ENCODE assay signal across 18 cellular contexts in the genomic region with DNA sequence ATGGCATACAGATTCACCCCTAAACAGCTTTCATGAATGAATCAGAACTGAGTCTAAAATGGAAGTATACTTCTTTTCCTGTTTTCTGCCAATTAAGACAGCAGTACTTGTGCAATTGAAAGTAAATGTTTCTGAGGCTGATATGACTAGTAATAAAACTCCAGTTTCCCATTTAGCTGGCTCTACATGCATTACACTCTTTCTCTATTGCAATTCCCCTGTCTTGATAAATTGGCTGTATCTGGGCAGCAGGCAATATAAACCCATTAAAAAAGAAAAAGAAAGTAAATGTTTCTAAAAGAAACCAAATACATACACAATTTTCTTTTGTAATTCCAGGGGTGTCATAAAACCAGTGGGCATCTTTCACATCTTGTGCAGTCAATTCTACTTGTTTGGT. TPM values are rescaled to one million over a fixed set of nuclear protein-coding genes. Genes with fewer than 3 reads are reported as not detected.
A peak's percentile ranks its signal among the peaks of the same experiment; 100 is the strongest.
DNase-seq lines count a peak whose midpoint lies in the region; ATAC-seq, FAIRE-seq and TF ChIP-seq lines count a peak whose summit lies in the region.
"Had no signal": no experiment of that assay in that cellular context is flagged by ENCODE, and none has a peak within 500 bp of the region (broad histone marks: within the 10 kb centered on the region; RNA-seq: fewer than 3 reads in every experiment).

No MANE protein-coding gene starts in this region.

- H4K20me1 ChIP-seq in HepG2 (ENCODE audit: insufficient read depth, low read length), result peaks cover 6% of the 10 kb centered on the region; the same call in 1 of the 2 replicates

- TF ChIP-seq CTCF in activated CD8-positive, alpha-beta T cell treated with anti-CD3 and anti-CD28 coated beads for 36 hours (IDR thresholded peaks at IDR 0.05), result no peak
- TF ChIP-seq CTCF in HepG2 (CRISPR knock-in tag; IDR thresholded peaks at IDR 0.05), result no peak
- no peak for TF ChIP-seq CTCF in right lobe of liver (IDR thresholded peaks at IDR 0.05)
- TF ChIP-seq CTCF in mucosa of descending colon (IDR thresholded peaks at IDR 0.05), result no peak

- TF ChIP-seq POLR2A in HepG2 (IDR thresholded peaks at IDR 0.05; ENCODE audit: insufficient read depth in 1 of 2, low read depth in 2 of 2, low read length in 2 of 2) (no peak), right lobe of liver (IDR thresholded peaks at IDR 0.05) (no peak)

- no peak overlapping the region for H3K9ac ChIP-seq in HepG2 (ENCODE audit: insufficient read depth, low read depth, low read length)

- BruUV-seq in HepG2 (replicated peaks; lab: Mats Ljungman, UMichigan), result TSS peak; percentile 30

- H3K27me3 ChIP-seq in HepG2 (ENCODE audit: control insufficient read depth in 1 of 2, insufficient read depth in 2 of 2, low read length in 2 of 2), result no peaks in the 10 kb centered on the region; a peak in 1 of 5 replicates
- no peaks in the 10 kb centered on the region for H3K27me3 ChIP-seq in right lobe of liver
- H3K27me3 ChIP-seq: BE2C had no signal

- FAIRE-seq in HepG2 (lab: Jason Lieb, UNC), result no peak
- FAIRE-seq: A204.1, GM19239 had no signal

- intact Hi-C loops in activated CD8-positive, alpha-beta T cell treated with anti-CD3 and anti-CD28 coated beads for 36 hours (cut with micrococcal nuclease), result no loop called here
- intact Hi-C loops in HepG2 (cut with micrococcal nuclease; ENCODE audit: unreplicated experiment) (no loop called here), right lobe of liver (cut with DNase I) (no loop called here), mucosa of descending colon (cut with DNase I, micrococcal nuclease) (no loop called here)
- intact Hi-C loops in activated T-helper 1 cell treated with anti-CD3 and anti-CD28 coated beads, Interleukin-12 subunit alpha, Interleukin-12 subunit beta, Interleukin-2, Interleukin-4 antibody, amounts not matched to agents 30 ng/mL and 10 ng/mL and 1 ng/mL, durations not matched to agents 14 hours and 24 hours and 36 hours (cut with micrococcal nuclease), result no loop called here

- peak overlapping the region; percentile 37 for H3K27ac Mint-ChIP-seq in activated CD8-positive, alpha-beta T cell treated with anti-CD3 and anti-CD28 coated beads for 36 hours
- no peak overlapping the region for H3K27ac Mint-ChIP-seq in activated CD8-positive, alpha-beta T cell treated with anti-CD3 and anti-CD28 coated beads, Interleukin-2, amount 10 ng/mL, durations not matched to agents 7 days and 5 days
- no peak overlapping the region for H3K27ac Mint-ChIP-seq in activated T-helper 1 cell treated with anti-CD3 and anti-CD28 coated beads, Interleukin-12 subunit alpha, Interleukin-12 subunit beta, Interleukin-2, Interleukin-4 antibody, amounts not matched to agents 30 ng/mL and 10 ng/mL and 1 ng/mL, durations not matched to agents 14 hours and 24 hours and 36 hours
- peak overlapping the region; percentile 81 for H3K27ac Mint-ChIP-seq in stimulated activated naive CD8-positive, alpha-beta T cell treated with anti-CD3 and anti-CD28 coated beads, Interleukin-15, Interleukin-2, amounts not matched to agents 100 ng/mL and 50 ng/mL, for 24 hours
- H3K27ac Mint-ChIP-seq: H9 had no signal

- H3K79me2 ChIP-seq in HepG2 (ENCODE audit: insufficient read depth, low read length), result peaks cover 33% of the 10 kb centered on the region

- POLR2A ChIA-PET in activated CD8-positive, alpha-beta T cell treated with anti-CD3 and anti-CD28 coated beads for 36 hours (lab: Charles Lee), result interaction anchor here (1.2 kb wide), 1 partner anchor 12 kb away, joined by 3 read pairs; no protein-coding TSS in a partner anchor
- POLR2A ChIA-PET in activated CD8-positive, alpha-beta T cell treated with anti-CD3 and anti-CD28 coated beads, Interleukin-2, amount 10 ng/mL, durations not matched to agents 7 days and 5 days (lab: Charles Lee), result no interaction called here
- POLR2A ChIA-PET in HepG2 (lab: Yijun Ruan, JAX), result no interaction called here

- H3K4me1 ChIP-seq in HepG2 (ENCODE audit: insufficient read depth, low read length) (peaks cover 16% of the 10 kb centered on the region), right lobe of liver (peaks cover 0 to 15% (median 6%) of the 10 kb centered on the region in 4 donors), mucosa of descending colon (ENCODE audit: low read depth) (peaks cover 7% of the 10 kb centered on the region)
- H3K4me1 ChIP-seq: BE2C had no signal

- H3K9me3 Mint-ChIP-seq in activated CD8-positive, alpha-beta T cell treated with anti-CD3 and anti-CD28 coated beads for 36 hours, result peaks cover 19% of the 10 kb centered on the region
- peaks cover 16% of the 10 kb centered on the region for H3K9me3 Mint-ChIP-seq in activated CD8-positive, alpha-beta T cell treated with anti-CD3 and anti-CD28 coated beads, Interleukin-2, amount 10 ng/mL, durations not matched to agents 7 days and 5 days (ENCODE audit: insufficient read depth)
- H3K9me3 Mint-ChIP-seq in activated T-helper 1 cell treated with anti-CD3 and anti-CD28 coated beads, Interleukin-12 subunit alpha, Interleukin-12 subunit beta, Interleukin-2, Interleukin-4 antibody, amounts not matched to agents 30 ng/mL and 10 ng/mL and 1 ng/mL, durations not matched to agents 14 hours and 24 hours and 36 hours, result peaks cover 11% of the 10 kb centered on the region
- H3K9me3 Mint-ChIP-seq in stimulated activated naive CD8-positive, alpha-beta T cell treated with anti-CD3 and anti-CD28 coated beads, Interleukin-15, Interleukin-2, amounts not matched to agents 100 ng/mL and 50 ng/mL, for 24 hours, result peaks cover 10% of the 10 kb centered on the region
- H3K9me3 Mint-ChIP-seq: H9 had no signal

- H3K9me3 ChIP-seq in HepG2 (ENCODE audit: low read length) (peaks cover 16% of the 10 kb centered on the region), right lobe of liver (no peaks in the 10 kb centered on the region), mucosa of descending colon (peaks cover 13% of the 10 kb centered on the region)
- H3K9me3 ChIP-seq: BE2C had no signal

- TF ChIP-seq EP300 in HepG2 (IDR thresholded peaks at IDR 0.05; ENCODE audit: low read depth in 2 of 2, low read length in 2 of 2) (no peak), HepG2 (CRISPR knock-in tag; IDR thresholded peaks at IDR 0.05; ENCODE audit: borderline replicate concordance) (no peak)

- H3K4me3 Mint-ChIP-seq in activated CD8-positive, alpha-beta T cell treated with anti-CD3 and anti-CD28 coated beads for 36 hours, result no peak overlapping the region
- H3K4me3 Mint-ChIP-seq in activated CD8-positive, alpha-beta T cell treated with anti-CD3 and anti-CD28 coated beads, Interleukin-2, amount 10 ng/mL, durations not matched to agents 7 days and 5 days, result no peak overlapping the region
- peak overlapping the region; percentile 38 for H3K4me3 Mint-ChIP-seq in activated T-helper 1 cell treated with anti-CD3 and anti-CD28 coated beads, Interleukin-12 subunit alpha, Interleukin-12 subunit beta, Interleukin-2, Interleukin-4 antibody, amounts not matched to agents 30 ng/mL and 10 ng/mL and 1 ng/mL, durations not matched to agents 14 hours and 24 hours and 36 hours
- peak overlapping the region; percentile 55 for H3K4me3 Mint-ChIP-seq in stimulated activated naive CD8-positive, alpha-beta T cell treated with anti-CD3 and anti-CD28 coated beads, Interleukin-15, Interleukin-2, amounts not matched to agents 100 ng/mL and 50 ng/mL, for 24 hours
- H3K4me3 Mint-ChIP-seq: CD4-positive, alpha-beta memory T cell; H9 had no signal

- in situ Hi-C loops in HepG2 (cut with HindIII; ENCODE audit: extremely low pct_ligation_motif_present, low pct_unique_long_range_greater_than_20kb), result no loop called here

- H3K27me3 Mint-ChIP-seq in activated CD8-positive, alpha-beta T cell treated with anti-CD3 and anti-CD28 coated beads for 36 hours, result no peaks in the 10 kb centered on the region
- no peaks in the 10 kb centered on the region for H3K27me3 Mint-ChIP-seq in activated CD8-positive, alpha-beta T cell treated with anti-CD3 and anti-CD28 coated beads, Interleukin-2, amount 10 ng/mL, durations not matched to agents 7 days and 5 days (ENCODE audit: low read depth)
- H3K27me3 Mint-ChIP-seq in activated T-helper 1 cell treated with anti-CD3 and anti-CD28 coated beads, Interleukin-12 subunit alpha, Interleukin-12 subunit beta, Interleukin-2, Interleukin-4 antibody, amounts not matched to agents 30 ng/mL and 10 ng/mL and 1 ng/mL, durations not matched to agents 14 hours and 24 hours and 36 hours (ENCODE audit: insufficient read depth), result no peaks in the 10 kb centered on the region
- no peaks in the 10 kb centered on the region for H3K27me3 Mint-ChIP-seq in stimulated activated naive CD8-positive, alpha-beta T cell treated with anti-CD3 and anti-CD28 coated beads, Interleukin-15, Interleukin-2, amounts not matched to agents 100 ng/mL and 50 ng/mL, for 24 hours
- H3K27me3 Mint-ChIP-seq: CD4-positive, alpha-beta memory T cell had no signal

- H3K27ac ChIP-seq in HepG2 (ENCODE audit: extremely low read length, insufficient read depth, low read length) (no peak overlapping the region), right lobe of liver (no peak overlapping the region)

- no peak for TF ChIP-seq RAD21 in HepG2 (CRISPR knock-in tag; IDR thresholded peaks at IDR 0.05)

- H3K36me3 Mint-ChIP-seq in activated CD8-positive, alpha-beta T cell treated with anti-CD3 and anti-CD28 coated beads for 36 hours (ENCODE audit: low read depth), result peaks cover 63% of the 10 kb centered on the region
- peaks cover 63% of the 10 kb centered on the region for H3K36me3 Mint-ChIP-seq in activated CD8-positive, alpha-beta T cell treated with anti-CD3 and anti-CD28 coated beads, Interleukin-2, amount 10 ng/mL, durations not matched to agents 7 days and 5 days (ENCODE audit: low read depth)
- peaks cover 44% of the 10 kb centered on the region for H3K36me3 Mint-ChIP-seq in activated T-helper 1 cell treated with anti-CD3 and anti-CD28 coated beads, Interleukin-12 subunit alpha, Interleukin-12 subunit beta, Interleukin-2, Interleukin-4 antibody, amounts not matched to agents 30 ng/mL and 10 ng/mL and 1 ng/mL, durations not matched to agents 14 hours and 24 hours and 36 hours (ENCODE audit: low read depth)
- peaks cover 62% of the 10 kb centered on the region for H3K36me3 Mint-ChIP-seq in stimulated activated naive CD8-positive, alpha-beta T cell treated with anti-CD3 and anti-CD28 coated beads, Interleukin-15, Interleukin-2, amounts not matched to agents 100 ng/mL and 50 ng/mL, for 24 hours (ENCODE audit: low read depth)

- CTCF ChIA-PET in activated CD8-positive, alpha-beta T cell treated with anti-CD3 and anti-CD28 coated beads for 36 hours (lab: Charles Lee), result no interaction called here
- CTCF ChIA-PET in activated CD8-positive, alpha-beta T cell treated with anti-CD3 and anti-CD28 coated beads, Interleukin-2, amount 10 ng/mL, durations not matched to agents 7 days and 5 days (lab: Charles Lee), result no interaction called here
- CTCF ChIA-PET in HepG2 (lab: Yijun Ruan, JAX; ENCODE audit: low intra/inter-chr PET ratio, low total read pairs), result no interaction called here

- DNase-seq in activated CD8-positive, alpha-beta T cell treated with anti-CD3 and anti-CD28 coated beads for 36 hours, result no peak
- no peak for DNase-seq in activated CD8-positive, alpha-beta T cell treated with anti-CD3 and anti-CD28 coated beads, Interleukin-2, amount 10 ng/mL, durations not matched to agents 7 days and 5 days
- DNase-seq in HepG2 (ENCODE audit: low spot score) (no peak), right lobe of liver (no peak), mucosa of descending colon (no peak), activated gamma-delta T cell (lab: John Stamatoyannopoulos, UW) (no peak)
- DNase-seq in activated T-helper 1 cell treated with anti-CD3 and anti-CD28 coated beads, Interleukin-12 subunit alpha, Interleukin-12 subunit beta, Interleukin-2, Interleukin-4 antibody, amounts not matched to agents 30 ng/mL and 10 ng/mL and 1 ng/mL, durations not matched to agents 14 hours and 24 hours and 36 hours (ENCODE audit: low spot score), result no peak
- DNase-seq: BE2C; CD4-positive, alpha-beta memory T cell; GF-D8; H9; NCI-H1105; NCI-H2081 treated with DMSO at 0.1 percent for 48 hours; NK-92 treated with Interleukin-12 subunit alpha and Interleukin-12 subunit beta, amount 100 ng/mL, for 24 hours; Right ventricle myocardium superior had no signal

- peaks cover 41% of the 10 kb centered on the region for H3K4me1 Mint-ChIP-seq in activated CD8-positive, alpha-beta T cell treated with anti-CD3 and anti-CD28 coated beads for 36 hours (ENCODE audit: low read depth)
- peaks cover 33% of the 10 kb centered on the region for H3K4me1 Mint-ChIP-seq in activated CD8-positive, alpha-beta T cell treated with anti-CD3 and anti-CD28 coated beads, Interleukin-2, amount 10 ng/mL, durations not matched to agents 7 days and 5 days (ENCODE audit: low read depth)
- H3K4me1 Mint-ChIP-seq in activated T-helper 1 cell treated with anti-CD3 and anti-CD28 coated beads, Interleukin-12 subunit alpha, Interleukin-12 subunit beta, Interleukin-2, Interleukin-4 antibody, amounts not matched to agents 30 ng/mL and 10 ng/mL and 1 ng/mL, durations not matched to agents 14 hours and 24 hours and 36 hours (ENCODE audit: low read depth), result peaks cover 34% of the 10 kb centered on the region
- peaks cover 55% of the 10 kb centered on the region for H3K4me1 Mint-ChIP-seq in stimulated activated naive CD8-positive, alpha-beta T cell treated with anti-CD3 and anti-CD28 coated beads, Interleukin-15, Interleukin-2, amounts not matched to agents 100 ng/mL and 50 ng/mL, for 24 hours (ENCODE audit: low read depth)

- H2AFZ ChIP-seq in HepG2 (ENCODE audit: low read length), result no peak overlapping the region

- no peak overlapping the region for H3K4me2 ChIP-seq in HepG2 (ENCODE audit: low read depth, low read length)

- H3K4me3 ChIP-seq in HepG2 (replicated peaks in 1 of 3; ENCODE audit: insufficient read depth in 1 of 3, low read depth in 2 of 3, low read length in 3 of 3) (no peak overlapping the region), right lobe of liver (no peak overlapping the region), mucosa of descending colon (no peak overlapping the region)

- ATAC-seq in activated CD8-positive, alpha-beta T cell treated with anti-CD3 and anti-CD28 coated beads for 36 hours, result peak; percentile 6
- ATAC-seq in activated CD8-positive, alpha-beta T cell treated with anti-CD3 and anti-CD28 coated beads, Interleukin-2, amount 10 ng/mL, durations not matched to agents 7 days and 5 days, result no peak
- no peak for ATAC-seq in HepG2
- no peak for ATAC-seq in right lobe of liver
- ATAC-seq in mucosa of descending colon, result no peak

- H3K36me3 ChIP-seq in HepG2 (replicated peaks in 1 of 2; ENCODE audit: control insufficient read depth in 1 of 2, insufficient read depth in 2 of 2, low read length in 2 of 2), result peaks cover 15 to 34% of the 10 kb centered on the region in 2 experiments
- peaks cover 0 to 51% (median 22%) of the 10 kb centered on the region in 4 donors for H3K36me3 ChIP-seq in right lobe of liver
- H3K36me3 ChIP-seq in mucosa of descending colon (ENCODE audit: low read depth), result peaks cover 15% of the 10 kb centered on the region

RNA-seq across cellular contexts. Expression of a gene that starts 4.6 kb away (rescaled TPM):
- total RNA-seq in activated CD8-positive, alpha-beta T cell treated with anti-CD3 and anti-CD28 coated beads for 36 hours, result 10 to 100 TPM; 32.1 to 32.4 TPM
- total RNA-seq in activated CD8-positive, alpha-beta T cell treated with anti-CD3 and anti-CD28 coated beads, Interleukin-2, amount 10 ng/mL, durations not matched to agents 7 days and 5 days, result 10 to 100 TPM; 19.1 to 21.9 TPM
- total RNA-seq in HepG2 (2016; rRNA removed; fragmentation: Illumina TruSeq; extraction: Trizol), result 17.3 and 17.9 TPM in 2 replicates
- total RNA-seq in HepG2 (2016; cell fraction: cytosol; rRNA removed; fragmentation: Illumina TruSeq; extraction: Trizol; ENCODE audit: low read depth), result 6.2 and 6.5 TPM in 2 replicates
- 16.6 and 19.0 TPM in 2 replicates for total RNA-seq in HepG2 (2016; cell fraction: insoluble cytoplasmic fraction; rRNA removed; fragmentation: Illumina TruSeq; extraction: Trizol)
- total RNA-seq in HepG2 (2016; cell fraction: membrane; rRNA removed; fragmentation: Illumina TruSeq; extraction: Trizol), result 15.0 and 16.7 TPM in 2 replicates
- total RNA-seq in HepG2 (2016; cell fraction: nucleus; rRNA removed; fragmentation: Illumina TruSeq; extraction: Trizol), result 10.8 and 13.0 TPM in 2 replicates
- polyA plus RNA-seq in HepG2 (2011; rRNA removed), result 16.8 and 19.0 TPM in 2 replicates
- 15.0 and 18.8 TPM in 2 replicates for polyA plus RNA-seq in HepG2 (2011; cell fraction: cytosol; rRNA removed)
- polyA plus RNA-seq in HepG2 (2011; cell fraction: nucleus; rRNA removed), result 10.9 and 13.5 TPM in 2 replicates
- 17.0 and 17.3 TPM in 2 replicates for polyA plus RNA-seq in HepG2 (2012)
- 5.1 and 5.7 TPM in 2 replicates for polyA plus RNA-seq in HepG2 (2016; cell fraction: cytosol; fragmentation: Illumina TruSeq; extraction: Trizol; ENCODE audit: low read depth)
- 16.4 and 16.8 TPM in 2 replicates for polyA plus RNA-seq in HepG2 (2016; cell fraction: insoluble cytoplasmic fraction; fragmentation: Illumina TruSeq; extraction: Trizol; ENCODE audit: low read depth)
- polyA plus RNA-seq in HepG2 (2016; cell fraction: membrane; fragmentation: Illumina TruSeq; extraction: Trizol; ENCODE audit: low read depth), result 10.3 and 12.9 TPM in 2 replicates
- 12.3 and 12.6 TPM in 2 replicates for polyA plus RNA-seq in HepG2 (2016; cell fraction: nucleus; fragmentation: Illumina TruSeq; extraction: Trizol; ENCODE audit: insufficient read depth, low read depth)
- 10.2 and 23.1 TPM in 2 replicates for polyA minus RNA-seq in HepG2 (2011; rRNA and poly(A)+ RNA removed; ENCODE audit: low replicate concordance)
- polyA minus RNA-seq in HepG2 (2011; cell fraction: cytosol; rRNA and poly(A)+ RNA removed), result 13.4 and 16.5 TPM in 2 replicates
- 8.9 and 10.9 TPM in 2 replicates for polyA minus RNA-seq in HepG2 (2011; cell fraction: nucleus; rRNA and poly(A)+ RNA removed)
- total RNA-seq in right lobe of liver, result 10 to 100 TPM in 2 of 6 experiments, 1 to 10 TPM in 4; 4.7 to 12.7 (median 5.8) TPM
- total RNA-seq in activated T-helper 1 cell treated with anti-CD3 and anti-CD28 coated beads, Interleukin-12 subunit alpha, Interleukin-12 subunit beta, Interleukin-2, Interleukin-4 antibody, amounts not matched to agents 30 ng/mL and 10 ng/mL and 1 ng/mL, durations not matched to agents 14 hours and 24 hours and 36 hours, result 17.7 and 18.3 TPM in 2 replicates
- 10 to 100 TPM; 21.4 to 21.8 (median 21.4) TPM for total RNA-seq in mucosa of descending colon

RNA-seq across cellular contexts. Expression of a gene that starts 5.9 kb away (rescaled TPM):
- total RNA-seq in activated CD8-positive, alpha-beta T cell treated with anti-CD3 and anti-CD28 coated beads for 36 hours, result 100 to 1,000 TPM; 119 TPM
- total RNA-seq in activated CD8-positive, alpha-beta T cell treated with anti-CD3 and anti-CD28 coated beads, Interleukin-2, amount 10 ng/mL, durations not matched to agents 7 days and 5 days, result 100 to 1,000 TPM; 121 to 122 TPM
- 116 and 173 TPM in 2 replicates for total RNA-seq in HepG2 (2016; rRNA removed; fragmentation: Illumina TruSeq; extraction: Trizol)
- 5.7 and 7.8 TPM in 2 replicates for total RNA-seq in HepG2 (2016; cell fraction: cytosol; rRNA removed; fragmentation: Illumina TruSeq; extraction: Trizol; ENCODE audit: low read depth)
- 121 and 171 TPM in 2 replicates for total RNA-seq in HepG2 (2016; cell fraction: insoluble cytoplasmic fraction; rRNA removed; fragmentation: Illumina TruSeq; extraction: Trizol)
- 17.6 and 18.4 TPM in 2 replicates for total RNA-seq in HepG2 (2016; cell fraction: membrane; rRNA removed; fragmentation: Illumina TruSeq; extraction: Trizol)
- total RNA-seq in HepG2 (2016; cell fraction: nucleus; rRNA removed; fragmentation: Illumina TruSeq; extraction: Trizol), result 86.8 and 93.4 TPM in 2 replicates
- polyA plus RNA-seq in HepG2 (2011; rRNA removed), result 58.8 and 70.6 TPM in 2 replicates
- polyA plus RNA-seq in HepG2 (2011; cell fraction: cytosol; rRNA removed), result 25.1 and 35.1 TPM in 2 replicates
- polyA plus RNA-seq in HepG2 (2011; cell fraction: nucleus; rRNA removed), result 72.0 and 99.9 TPM in 2 replicates
- 51.0 and 61.5 TPM in 2 replicates for polyA plus RNA-seq in HepG2 (2012)
- 1.6 and 1.7 TPM in 2 replicates for polyA plus RNA-seq in HepG2 (2016; cell fraction: cytosol; fragmentation: Illumina TruSeq; extraction: Trizol; ENCODE audit: low read depth)
- polyA plus RNA-seq in HepG2 (2016; cell fraction: insoluble cytoplasmic fraction; fragmentation: Illumina TruSeq; extraction: Trizol; ENCODE audit: low read depth), result 102 and 112 TPM in 2 replicates
- 4.2 and 5.0 TPM in 2 replicates for polyA plus RNA-seq in HepG2 (2016; cell fraction: membrane; fragmentation: Illumina TruSeq; extraction: Trizol; ENCODE audit: low read depth)
- 114 and 116 TPM in 2 replicates for polyA plus RNA-seq in HepG2 (2016; cell fraction: nucleus; fragmentation: Illumina TruSeq; extraction: Trizol; ENCODE audit: insufficient read depth, low read depth)
- polyA minus RNA-seq in HepG2 (2011; rRNA and poly(A)+ RNA removed; ENCODE audit: low replicate concordance), result 35.9 and 41.1 TPM in 2 replicates
- 34.6 and 36.8 TPM in 2 replicates for polyA minus RNA-seq in HepG2 (2011; cell fraction: cytosol; rRNA and poly(A)+ RNA removed)
- polyA minus RNA-seq in HepG2 (2011; cell fraction: nucleus; rRNA and poly(A)+ RNA removed), result 84.8 and 90.8 TPM in 2 replicates
- 10 to 100 TPM; 24.6 to 37.1 (median 27.3) TPM for total RNA-seq in right lobe of liver
- 145 TPM in 2 replicates for total RNA-seq in activated T-helper 1 cell treated with anti-CD3 and anti-CD28 coated beads, Interleukin-12 subunit alpha, Interleukin-12 subunit beta, Interleukin-2, Interleukin-4 antibody, amounts not matched to agents 30 ng/mL and 10 ng/mL and 1 ng/mL, durations not matched to agents 14 hours and 24 hours and 36 hours
- total RNA-seq in mucosa of descending colon, result 10 to 100 TPM; 56.7 to 78.8 (median 71.9) TPM

Comparison
In these comparisons a context has a peak if more than half of its experiments do, and no peak if none do; other contexts are left out.
1. H3K27ac Mint-ChIP-seq: peak in activated CD8-positive, alpha-beta T cell treated with anti-CD3 and anti-CD28 coated beads for 36 hours (single experiment) and stimulated activated naive CD8-positive, alpha-beta T cell treated with anti-CD3 and anti-CD28 coated beads, Interleukin-15, Interleukin-2, amounts not matched to agents 100 ng/mL and 50 ng/mL, for 24 hours (single experiment); none in activated CD8-positive, alpha-beta T cell treated with anti-CD3 and anti-CD28 coated beads, Interleukin-2, amount 10 ng/mL, durations not matched to agents 7 days and 5 days (single experiment) and activated T-helper 1 cell treated with anti-CD3 and anti-CD28 coated beads, Interleukin-12 subunit alpha, Interleukin-12 subunit beta, Interleukin-2, Interleukin-4 antibody, amounts not matched to agents 30 ng/mL and 10 ng/mL and 1 ng/mL, durations not matched to agents 14 hours and 24 hours and 36 hours (single experiment).
2. H3K4me3 Mint-ChIP-seq: peak in activated T-helper 1 cell treated with anti-CD3 and anti-CD28 coated beads, Interleukin-12 subunit alpha, Interleukin-12 subunit beta, Interleukin-2, Interleukin-4 antibody, amounts not matched to agents 30 ng/mL and 10 ng/mL and 1 ng/mL, durations not matched to agents 14 hours and 24 hours and 36 hours (single experiment) and stimulated activated naive CD8-positive, alpha-beta T cell treated with anti-CD3 and anti-CD28 coated beads, Interleukin-15, Interleukin-2, amounts not matched to agents 100 ng/mL and 50 ng/mL, for 24 hours (single experiment); none in activated CD8-positive, alpha-beta T cell treated with anti-CD3 and anti-CD28 coated beads for 36 hours (single experiment) and activated CD8-positive, alpha-beta T cell treated with anti-CD3 and anti-CD28 coated beads, Interleukin-2, amount 10 ng/mL, durations not matched to agents 7 days and 5 days (single experiment).